In the genomic region with DNA sequence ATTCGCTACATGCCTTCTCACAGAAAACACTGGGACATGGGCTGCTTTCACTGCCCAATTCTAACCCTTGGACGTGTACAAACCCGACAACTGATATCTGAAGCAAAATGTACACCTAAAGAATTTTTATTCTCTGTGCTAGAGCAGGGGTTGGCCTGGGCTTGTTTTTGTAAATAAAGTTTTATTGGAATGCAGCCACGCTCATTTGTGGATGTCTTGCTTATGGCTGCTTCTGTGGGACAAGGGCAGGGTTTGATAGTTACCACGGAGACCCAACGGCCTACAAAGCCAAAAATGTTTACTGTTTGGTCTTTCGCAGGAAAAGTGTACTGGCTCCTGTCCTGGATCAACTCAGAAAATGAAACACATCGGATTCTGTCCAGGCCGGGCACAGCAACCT, we compare ENCODE assay signal across 1 cellular context.
TF ChIP-seq lines count a peak whose summit lies in the region.

No MANE protein-coding gene starts in this region.

TF ChIP-seq in HepG2, 621 proteins besides CTCF, POLR2A, EP300 and RAD21:
- no peak for TF ChIP-seq ZNF207 (IDR thresholded peaks at IDR 0.05; ENCODE audit: borderline replicate concordance)
- no peak for TF ChIP-seq MXD3 (CRISPR knock-in tag; IDR thresholded peaks at IDR 0.05)
- no peak for TF ChIP-seq MIER2 (CRISPR knock-in tag; IDR thresholded peaks at IDR 0.05)
- no peak for TF ChIP-seq ZBTB40 (IDR thresholded peaks at IDR 0.05)
- TF ChIP-seq ZBTB40 (CRISPR knock-in tag; IDR thresholded peaks at IDR 0.05): peak; percentile 92
TF ChIP-seq in HepG2: peak in this region for 1.
